21 cellular contexts compared by ENCODE assay signal in the genomic region with DNA sequence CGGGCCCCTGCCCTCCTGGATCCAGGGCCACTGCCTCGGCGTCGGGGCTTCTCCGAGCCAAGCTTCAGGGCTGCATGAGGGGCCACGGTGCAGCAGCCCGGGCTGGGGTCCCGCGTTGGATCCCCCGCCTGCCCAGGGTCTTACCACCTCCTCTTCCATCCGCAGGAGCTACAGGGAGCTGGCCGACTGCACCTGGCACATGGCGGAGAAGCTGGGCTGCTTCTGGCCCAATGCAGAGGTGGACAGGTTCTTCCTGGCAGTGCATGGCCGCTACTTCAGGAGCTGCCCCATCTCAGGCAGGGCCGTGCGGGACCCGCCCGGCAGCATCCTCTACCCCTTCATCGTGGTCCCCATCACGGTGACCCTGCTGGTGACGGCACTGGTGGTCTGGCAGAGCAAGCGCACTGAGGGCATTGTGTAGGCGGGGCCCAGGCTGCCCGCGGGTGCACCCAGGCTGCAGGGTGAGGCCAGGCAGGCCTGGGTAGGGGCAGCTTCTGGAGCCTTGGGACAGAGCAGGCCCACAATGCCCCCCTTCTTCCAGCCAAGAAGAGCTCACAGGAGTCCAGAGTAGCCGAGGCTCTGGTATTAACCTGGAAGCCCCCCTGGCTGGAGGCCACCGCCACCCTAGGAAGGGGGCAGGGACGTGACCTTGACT. TPM values are rescaled to one million over a fixed set of nuclear protein-coding genes. Genes with fewer than 3 reads are reported as not detected.
DNase-seq lines count a peak whose midpoint lies in the region; ATAC-seq, FAIRE-seq and TF ChIP-seq lines count a peak whose summit lies in the region.
"Had no signal": no experiment of that assay in that cellular context is flagged by ENCODE, and none has a peak within 500 bp of the region (broad histone marks: within the 10 kb centered on the region; RNA-seq: fewer than 3 reads in every experiment).

No MANE protein-coding gene starts in this region.

- no peak overlapping the region for H3K4me3 Mint-ChIP-seq in activated naive CD8-positive, alpha-beta T cell treated with anti-CD3 and anti-CD28 coated beads, Interleukin-2, amount 10 ng/mL, durations not matched to agents 7 days and 5 days
- H3K4me3 Mint-ChIP-seq in activated naive CD8-positive, alpha-beta T cell treated with anti-CD3 and anti-CD28 coated beads, Interleukin-2, amount 50 U/mL, for 24 hours = no peak overlapping the region
- H3K4me3 Mint-ChIP-seq: CD4-positive, CD25-positive, alpha-beta regulatory T cell had no signal

- H3K79me2 ChIP-seq in HepG2 (ENCODE audit: insufficient read depth, low read length) = no peaks in the 10 kb centered on the region

- no peaks in the 10 kb centered on the region for H4K20me1 ChIP-seq in HepG2 (ENCODE audit: insufficient read depth, low read length)

- peaks cover 20% of the 10 kb centered on the region for H3K9me3 Mint-ChIP-seq in activated naive CD8-positive, alpha-beta T cell treated with anti-CD3 and anti-CD28 coated beads, Interleukin-2, amount 10 ng/mL, durations not matched to agents 7 days and 5 days
- peaks cover 11% of the 10 kb centered on the region for H3K9me3 Mint-ChIP-seq in activated naive CD8-positive, alpha-beta T cell treated with anti-CD3 and anti-CD28 coated beads, Interleukin-2, amount 50 U/mL, for 24 hours

- FAIRE-seq in HepG2 (lab: Jason Lieb, UNC) = no peak

- ATAC-seq in activated naive CD8-positive, alpha-beta T cell treated with anti-CD3 and anti-CD28 coated beads, Interleukin-2, amount 10 ng/mL, durations not matched to agents 7 days and 5 days (ENCODE audit: low read depth) = no peak
- ATAC-seq in activated naive CD8-positive, alpha-beta T cell treated with anti-CD3 and anti-CD28 coated beads, Interleukin-2, amount 50 U/mL, for 24 hours = no peak
- peak in 3 of 4 donors; percentile 35 to 41 (median 36) for ATAC-seq in heart left ventricle
- ATAC-seq in HepG2 = no peak
- ATAC-seq in thoracic aorta (ENCODE audit: insufficient number of reproducible peaks, low FRiP score, low read depth) = no peak
- ATAC-seq in HG02885 (IDR thresholded peaks at IDR 0.05; ENCODE audit: poor library complexity, unreplicated experiment) = no peak

- H3K36me3 Mint-ChIP-seq in activated naive CD8-positive, alpha-beta T cell treated with anti-CD3 and anti-CD28 coated beads, Interleukin-2, amount 10 ng/mL, durations not matched to agents 7 days and 5 days = peaks cover 10% of the 10 kb centered on the region
- no peaks in the 10 kb centered on the region for H3K36me3 Mint-ChIP-seq in activated naive CD8-positive, alpha-beta T cell treated with anti-CD3 and anti-CD28 coated beads, Interleukin-2, amount 50 U/mL, for 24 hours (ENCODE audit: low read depth)
- H3K36me3 Mint-ChIP-seq: CD4-positive, CD25-positive, alpha-beta regulatory T cell had no signal

- peaks cover 4% of the 10 kb centered on the region for H3K4me1 Mint-ChIP-seq in activated naive CD8-positive, alpha-beta T cell treated with anti-CD3 and anti-CD28 coated beads, Interleukin-2, amount 10 ng/mL, durations not matched to agents 7 days and 5 days
- peaks cover under 1% of the 10 kb centered on the region for H3K4me1 Mint-ChIP-seq in activated naive CD8-positive, alpha-beta T cell treated with anti-CD3 and anti-CD28 coated beads, Interleukin-2, amount 50 U/mL, for 24 hours

- no peaks in the 10 kb centered on the region for H3K36me3 ChIP-seq in heart left ventricle
- no peaks in the 10 kb centered on the region for H3K36me3 ChIP-seq in HepG2 (replicated peaks in 1 of 2; ENCODE audit: control insufficient read depth in 1 of 2, insufficient read depth in 2 of 2, low read length in 2 of 2)
- peaks cover 9% of the 10 kb centered on the region for H3K36me3 ChIP-seq in thoracic aorta
- H3K36me3 ChIP-seq: BE2C, HAP-1 had no signal

- 85 to 95% (median 89%) methylated on average over 14 to 28 of the region's 28 CpGs for WGBS in heart left ventricle, 4 donors
- 51% methylated on average over 22 of the region's 28 CpGs for WGBS in HepG2 (ENCODE audit: low lambda C conversion rate)

- no peak for TF ChIP-seq RAD21 in HepG2 (CRISPR knock-in tag; IDR thresholded peaks at IDR 0.05)

- TF ChIP-seq EP300 in HepG2 (IDR thresholded peaks at IDR 0.05; ENCODE audit: low read depth in 2 of 2, low read length in 2 of 2) = no peak
- TF ChIP-seq EP300 in HepG2 (CRISPR knock-in tag; IDR thresholded peaks at IDR 0.05; ENCODE audit: borderline replicate concordance) = no peak

- H3K4me1 ChIP-seq in heart left ventricle = peaks cover 0 to 10% (median 0%) of the 10 kb centered on the region in 12 donors
- H3K4me1 ChIP-seq in HepG2 (ENCODE audit: insufficient read depth, low read length) = no peaks in the 10 kb centered on the region
- peaks cover 0 to 32% of the 10 kb centered on the region in 2 donors for H3K4me1 ChIP-seq in thoracic aorta (ENCODE audit: control insufficient read depth in 1 of 2, low read depth in 2 of 2)
- H3K4me1 ChIP-seq: BE2C, HAP-1 had no signal

- no peak overlapping the region for H3K4me2 ChIP-seq in HepG2 (ENCODE audit: low read depth, low read length)

- no peak overlapping the region for H3K4me3 ChIP-seq in heart left ventricle
- no peak overlapping the region for H3K4me3 ChIP-seq in HepG2 (replicated peaks in 1 of 3; ENCODE audit: insufficient read depth in 1 of 3, low read depth in 2 of 3, low read length in 3 of 3)
- no peak overlapping the region for H3K4me3 ChIP-seq in thoracic aorta
- H3K4me3 ChIP-seq: HAP-1 had no signal

- peak overlapping the region in 6 of 12 donors; percentile 15 to 57 (median 42) for H3K27ac ChIP-seq in heart left ventricle
- no peak overlapping the region for H3K27ac ChIP-seq in HepG2 (ENCODE audit: extremely low read length, insufficient read depth, low read length)
- peak overlapping the region; percentile 35 to 38 for H3K27ac ChIP-seq in thoracic aorta

- peak; percentile 22 for DNase-seq in activated naive CD8-positive, alpha-beta T cell treated with anti-CD3 and anti-CD28 coated beads, Interleukin-2, amount 10 ng/mL, durations not matched to agents 7 days and 5 days
- no peak for DNase-seq in activated naive CD8-positive, alpha-beta T cell treated with anti-CD3 and anti-CD28 coated beads, Interleukin-2, amount 50 U/mL, for 24 hours
- DNase-seq in heart left ventricle = peak in 1 of 5 donors; percentile 21
- DNase-seq in HepG2 (ENCODE audit: low spot score) = no peak
- no peak for DNase-seq in thoracic aorta (ENCODE audit: low spot score)
- DNase-seq in NCI-H2171 (lab: John Stamatoyannopoulos, UW) = no peak
- no peak for DNase-seq in HK-2 (ENCODE audit: unreplicated experiment)
- DNase-seq: BE2C; CD4-positive, CD25-positive, alpha-beta regulatory T cell; COR-L47; DMS 273 treated with DMSO at 0.1 percent for 48 hours; DND-41; NCI-H1092 treated with DMSO at 0.1 percent for 48 hours; NCI-H2081; NCI-H510A; NCI-H748 treated with DMSO at 0.1 percent for 48 hours; NK-92 treated with Interleukin-12 subunit alpha and Interleukin-12 subunit beta, amount 100 ng/mL, for 24 hours; RPMI8226 had no signal

- in situ Hi-C loops in HepG2 (cut with HindIII; ENCODE audit: extremely low pct_ligation_motif_present, low pct_unique_long_range_greater_than_20kb) = no loop called here

- intact Hi-C loops in heart left ventricle (cut with DNase I) (no loop called here), HepG2 (cut with micrococcal nuclease; ENCODE audit: unreplicated experiment) (no loop called here)

- BruUV-seq in HepG2 (replicated peaks; lab: Mats Ljungman, UMichigan) = no TSS peak

- H3K27me3 ChIP-seq in heart left ventricle (no peaks in the 10 kb centered on the region), HepG2 (ENCODE audit: control insufficient read depth in 1 of 2, insufficient read depth in 2 of 2, low read length in 2 of 2) (peaks cover 8 to 36% of the 10 kb centered on the region in 2 experiments), thoracic aorta (replicated peaks; ENCODE audit: insufficient read depth) (no peaks in the 10 kb centered on the region)
- H3K27me3 ChIP-seq: BE2C had no signal

- POLR2A ChIA-PET in activated naive CD8-positive, alpha-beta T cell treated with anti-CD3 and anti-CD28 coated beads, Interleukin-2, amount 10 ng/mL, durations not matched to agents 7 days and 5 days (lab: Charles Lee) = no interaction called here
- POLR2A ChIA-PET in HepG2 (lab: Yijun Ruan, JAX) = no interaction called here

- CTCF ChIA-PET in HepG2 (lab: Yijun Ruan, JAX; ENCODE audit: low intra/inter-chr PET ratio, low total read pairs) = no interaction called here

- H2AFZ ChIP-seq in HepG2 (ENCODE audit: low read length) = no peak overlapping the region

- H3K9ac ChIP-seq in HepG2 (ENCODE audit: insufficient read depth, low read depth, low read length) = no peak overlapping the region

- no peak overlapping the region for H3K27ac Mint-ChIP-seq in activated naive CD8-positive, alpha-beta T cell treated with anti-CD3 and anti-CD28 coated beads, Interleukin-2, amount 10 ng/mL, durations not matched to agents 7 days and 5 days
- H3K27ac Mint-ChIP-seq in activated naive CD8-positive, alpha-beta T cell treated with anti-CD3 and anti-CD28 coated beads, Interleukin-2, amount 50 U/mL, for 24 hours = no peak overlapping the region

- TF ChIP-seq POLR2A in heart left ventricle (IDR thresholded peaks at IDR 0.05) (no peak), HepG2 (IDR thresholded peaks at IDR 0.05; ENCODE audit: insufficient read depth in 1 of 2, low read depth in 2 of 2, low read length in 2 of 2) (no peak)

- peaks cover 0 to 14% (median 10%) of the 10 kb centered on the region in 12 donors for H3K9me3 ChIP-seq in heart left ventricle
- H3K9me3 ChIP-seq in HepG2 (ENCODE audit: low read length) = no peaks in the 10 kb centered on the region
- H3K9me3 ChIP-seq in thoracic aorta = no peaks in the 10 kb centered on the region
- H3K9me3 ChIP-seq: BE2C had no signal

- TF ChIP-seq CTCF in heart left ventricle (IDR thresholded peaks at IDR 0.05) = no peak
- no peak for TF ChIP-seq CTCF in HepG2 (CRISPR knock-in tag; IDR thresholded peaks at IDR 0.05)
- no peak for TF ChIP-seq CTCF in thoracic aorta (IDR thresholded peaks at IDR 0.05)

- peaks cover 3% of the 10 kb centered on the region for H3K27me3 Mint-ChIP-seq in activated naive CD8-positive, alpha-beta T cell treated with anti-CD3 and anti-CD28 coated beads, Interleukin-2, amount 10 ng/mL, durations not matched to agents 7 days and 5 days
- H3K27me3 Mint-ChIP-seq in activated naive CD8-positive, alpha-beta T cell treated with anti-CD3 and anti-CD28 coated beads, Interleukin-2, amount 50 U/mL, for 24 hours = no peaks in the 10 kb centered on the region

RNA-seq across cellular contexts. Expression of gene RAMP1, which starts 52.1 kb away (rescaled TPM):
- total RNA-seq in activated naive CD8-positive, alpha-beta T cell treated with anti-CD3 and anti-CD28 coated beads, Interleukin-2, amount 10 ng/mL, durations not matched to agents 7 days and 5 days = 1 to 10 TPM in 1 of 2 experiments, under 1 TPM in 1; 0.68 to 1.1 TPM
- total RNA-seq in heart left ventricle = 100 to 1,000 TPM in 7 of 9 donors, 10 to 100 TPM in 2; 36.5 to 490 (median 201) TPM
- 1,000 to 10,000 TPM in 1 of 2 donors, 100 to 1,000 TPM in 1; 164 to 1,114 TPM for polyA plus RNA-seq in heart left ventricle
- 0.29 TPM in 1 of 2 replicates, not detected in the other for total RNA-seq in HepG2 (2016; rRNA removed; fragmentation: Illumina TruSeq; extraction: Trizol)
- total RNA-seq in HepG2 (2016; cell fraction: cytosol; rRNA removed; fragmentation: Illumina TruSeq; extraction: Trizol; ENCODE audit: low read depth) = not detected in 2 replicates
- 0.17 TPM in 1 of 2 replicates, not detected in the other for total RNA-seq in HepG2 (2016; cell fraction: insoluble cytoplasmic fraction; rRNA removed; fragmentation: Illumina TruSeq; extraction: Trizol)
- total RNA-seq in HepG2 (2016; cell fraction: membrane; rRNA removed; fragmentation: Illumina TruSeq; extraction: Trizol) = 0.19 TPM in 1 of 2 replicates, not detected in the other
- total RNA-seq in HepG2 (2016; cell fraction: nucleus; rRNA removed; fragmentation: Illumina TruSeq; extraction: Trizol) = not detected in 2 replicates
- polyA plus RNA-seq in HepG2 (2011; rRNA removed) = 0.61 and 1.9 TPM in 2 replicates
- 0.83 and 1.1 TPM in 2 replicates for polyA plus RNA-seq in HepG2 (2011; cell fraction: cytosol; rRNA removed)
- 0.68 and 1.2 TPM in 2 replicates for polyA plus RNA-seq in HepG2 (2011; cell fraction: nucleus; rRNA removed)
- polyA plus RNA-seq in HepG2 (2012) = 0.19 and 1.2 TPM in 2 replicates
- polyA plus RNA-seq in HepG2 (2016; cell fraction: cytosol; fragmentation: Illumina TruSeq; extraction: Trizol; ENCODE audit: low read depth) = 0.24 TPM in 1 of 2 replicates, not detected in the other
- polyA plus RNA-seq in HepG2 (2016; cell fraction: insoluble cytoplasmic fraction; fragmentation: Illumina TruSeq; extraction: Trizol; ENCODE audit: low read depth) = not detected in 2 replicates
- polyA plus RNA-seq in HepG2 (2016; cell fraction: membrane; fragmentation: Illumina TruSeq; extraction: Trizol; ENCODE audit: low read depth) = not detected in 2 replicates
- 0.85 and 1.1 TPM in 2 replicates for polyA plus RNA-seq in HepG2 (2016; cell fraction: nucleus; fragmentation: Illumina TruSeq; extraction: Trizol; ENCODE audit: insufficient read depth, low read depth)
- not detected in 2 replicates for polyA minus RNA-seq in HepG2 (2011; rRNA and poly(A)+ RNA removed; ENCODE audit: low replicate concordance)
- not detected in 2 replicates for polyA minus RNA-seq in HepG2 (2011; cell fraction: cytosol; rRNA and poly(A)+ RNA removed)
- not detected in 2 replicates for polyA minus RNA-seq in HepG2 (2011; cell fraction: nucleus; rRNA and poly(A)+ RNA removed)
- 100 to 1,000 TPM; 246 to 525 TPM for total RNA-seq in thoracic aorta
- total RNA-seq: CD4-positive, CD25-positive, alpha-beta regulatory T cell; G401 had no signal

RNA-seq across cellular contexts. Expression of gene UBE2F, which starts 55.3 kb away (rescaled TPM):
- total RNA-seq in activated naive CD8-positive, alpha-beta T cell treated with anti-CD3 and anti-CD28 coated beads, Interleukin-2, amount 10 ng/mL, durations not matched to agents 7 days and 5 days = 10 to 100 TPM; 49.0 to 49.8 TPM
- total RNA-seq in heart left ventricle (10 to 100 TPM; 54.2 to 73.8 (median 60.6) TPM), HepG2 (2016; rRNA removed; fragmentation: Illumina TruSeq; extraction: Trizol) (73.1 and 79.8 TPM in 2 replicates), thoracic aorta (10 to 100 TPM; 51.9 to 69.3 TPM)
- polyA plus RNA-seq in heart left ventricle (10 to 100 TPM; 56.4 to 83.4 TPM), HepG2 (2011; rRNA removed) (27.3 and 35.4 TPM in 2 replicates)
- 177 and 237 TPM in 2 replicates for total RNA-seq in HepG2 (2016; cell fraction: cytosol; rRNA removed; fragmentation: Illumina TruSeq; extraction: Trizol; ENCODE audit: low read depth)
- total RNA-seq in HepG2 (2016; cell fraction: insoluble cytoplasmic fraction; rRNA removed; fragmentation: Illumina TruSeq; extraction: Trizol) = 65.1 and 76.9 TPM in 2 replicates
- total RNA-seq in HepG2 (2016; cell fraction: membrane; rRNA removed; fragmentation: Illumina TruSeq; extraction: Trizol) = 185 and 204 TPM in 2 replicates
- 34.3 and 36.3 TPM in 2 replicates for total RNA-seq in HepG2 (2016; cell fraction: nucleus; rRNA removed; fragmentation: Illumina TruSeq; extraction: Trizol)
- polyA plus RNA-seq in HepG2 (2011; cell fraction: cytosol; rRNA removed) = 41.8 and 45.9 TPM in 2 replicates
- polyA plus RNA-seq in HepG2 (2011; cell fraction: nucleus; rRNA removed) = 13.6 and 17.3 TPM in 2 replicates
- 40.6 and 43.1 TPM in 2 replicates for polyA plus RNA-seq in HepG2 (2012)
- polyA plus RNA-seq in HepG2 (2016; cell fraction: cytosol; fragmentation: Illumina TruSeq; extraction: Trizol; ENCODE audit: low read depth) = 290 and 368 TPM in 2 replicates
- 92.1 and 108 TPM in 2 replicates for polyA plus RNA-seq in HepG2 (2016; cell fraction: insoluble cytoplasmic fraction; fragmentation: Illumina TruSeq; extraction: Trizol; ENCODE audit: low read depth)
- 202 and 262 TPM in 2 replicates for polyA plus RNA-seq in HepG2 (2016; cell fraction: membrane; fragmentation: Illumina TruSeq; extraction: Trizol; ENCODE audit: low read depth)
- 52.7 and 59.5 TPM in 2 replicates for polyA plus RNA-seq in HepG2 (2016; cell fraction: nucleus; fragmentation: Illumina TruSeq; extraction: Trizol; ENCODE audit: insufficient read depth, low read depth)
- polyA minus RNA-seq in HepG2 (2011; rRNA and poly(A)+ RNA removed; ENCODE audit: low replicate concordance) = 12.1 and 13.1 TPM in 2 replicates
- polyA minus RNA-seq in HepG2 (2011; cell fraction: cytosol; rRNA and poly(A)+ RNA removed) = 14.9 and 15.7 TPM in 2 replicates
- 29.1 and 31.0 TPM in 2 replicates for polyA minus RNA-seq in HepG2 (2011; cell fraction: nucleus; rRNA and poly(A)+ RNA removed)

Comparison
In these comparisons a context has a peak if more than half of its experiments do, and no peak if none do; other contexts are left out.
1. ATAC-seq: peak in heart left ventricle (3 of 4); none in activated naive CD8-positive, alpha-beta T cell treated with anti-CD3 and anti-CD28 coated beads, Interleukin-2, amount 10 ng/mL, durations not matched to agents 7 days and 5 days (single experiment), activated naive CD8-positive, alpha-beta T cell treated with anti-CD3 and anti-CD28 coated beads, Interleukin-2, amount 50 U/mL, for 24 hours (single experiment), HepG2 (single experiment), thoracic aorta (single experiment) and HG02885 (single experiment).
2. RNA of gene RAMP1, which starts 52.1 kb away (total RNA-seq): 246 to 525 TPM in thoracic aorta and 36.5 to 490 TPM in heart left ventricle; 0.68 to 1.1 TPM in activated naive CD8-positive, alpha-beta T cell treated with anti-CD3 and anti-CD28 coated beads, Interleukin-2, amount 10 ng/mL, durations not matched to agents 7 days and 5 days and 0.17 to 0.29 TPM in HepG2; every median in the first group is over 10 times any median in the second.